ENCODE assay signal across 20 cellular contexts in genomic region chr5:89282038-89282831, GRCh38.
DNase-seq lines count a peak whose midpoint lies in the region; ATAC-seq and TF ChIP-seq lines count a peak whose summit lies in the region.
"Had no signal": no experiment of that assay in that cellular context is flagged by ENCODE, and none has a peak within 500 bp of the region (broad histone marks: within the 10 kb centered on the region; RNA-seq: fewer than 3 reads in every experiment).

No MANE protein-coding gene starts in this region.

- H3K4ac ChIP-seq in mesendoderm (ENCODE audit: low read depth, low read length), result no peak overlapping the region

- TF ChIP-seq CTCF in RWPE2 (IDR thresholded peaks at IDR 0.05; ENCODE audit: poor library complexity, severe bottlenecking), result no peak

- no peak overlapping the region for H2BK120ac ChIP-seq in mesendoderm (ENCODE audit: low read depth, low read length)

- H3K4me3 ChIP-seq in RWPE2 (ENCODE audit: severe bottlenecking), result no peak overlapping the region
- H3K4me3 ChIP-seq in mesendoderm (ENCODE audit: low read length), result no peak overlapping the region
- H3K4me3 ChIP-seq: pancreas had no signal

- no peak overlapping the region for H2AK5ac ChIP-seq in mesendoderm (ENCODE audit: low read length)

- no peaks in the 10 kb centered on the region for H3K79me2 ChIP-seq in mesendoderm (ENCODE audit: control insufficient read depth, insufficient read depth, low read length)

- H3K4me2 ChIP-seq in mesendoderm (ENCODE audit: low read length), result no peak overlapping the region

- POLR2A ChIA-PET in HEK293T (lab: Yijun Ruan, JAX), result no interaction called here

- H3K18ac ChIP-seq in mesendoderm (ENCODE audit: low read length), result no peak overlapping the region

- H3K4me1 ChIP-seq in RWPE2 (ENCODE audit: insufficient read depth, poor library complexity, severe bottlenecking) (peaks cover 47% of the 10 kb centered on the region), mesendoderm (ENCODE audit: control insufficient read depth, low read depth, low read length) (no peaks in the 10 kb centered on the region)
- H3K4me1 ChIP-seq: pancreas had no signal

- peak overlapping the region; percentile 77 for H3K27ac ChIP-seq in RWPE2 (ENCODE audit: poor library complexity, severe bottlenecking)
- H3K27ac ChIP-seq in mesendoderm (ENCODE audit: low read depth, low read length), result no peak overlapping the region
- H3K27ac ChIP-seq: pancreas had no signal

- no peaks in the 10 kb centered on the region for H3K9me3 ChIP-seq in RWPE2 (ENCODE audit: severe bottlenecking)
- H3K9me3 ChIP-seq: pancreas had no signal

- H3K9ac ChIP-seq in mesendoderm (ENCODE audit: low read length), result no peak overlapping the region

- no peak overlapping the region for H4K8ac ChIP-seq in mesendoderm (ENCODE audit: low read depth, low read length)

- no peak overlapping the region for H2BK5ac ChIP-seq in mesendoderm (ENCODE audit: low read length)

- H2BK15ac ChIP-seq in mesendoderm (replicated peaks; ENCODE audit: low read depth), result no peak overlapping the region

- H4K5ac ChIP-seq in mesendoderm (ENCODE audit: low read length), result no peak overlapping the region

- DNase-seq in HEK293T (ENCODE audit: extremely low spot score) (peak; percentile 11), RWPE2 (ENCODE audit: low spot score) (no peak), mesendoderm (peak; percentile 65), posterior cingulate gyrus (no peak), DMS 273 treated with DMSO at 0.1 percent for 48 hours (lab: John Stamatoyannopoulos, UW) (no peak)
- DNase-seq: CD8-positive, alpha-beta T cell; cerebellar nuclear complex; endodermal cell; hippocampal formation; Karpas-422; kidney; NCI-H1105 treated with DMSO at 0.1 percent for 48 hours; NCI-H2171; NCI-H748 treated with DMSO at 0.1 percent for 48 hours; OCI-M1; pancreas had no signal

- WGBS in mesendoderm (ENCODE audit: extremely low coverage, insufficient coverage, low lambda C conversion rate), result no CpG with 5 or more reads among the region's 2 CpGs

- H3K56ac ChIP-seq in mesendoderm (ENCODE audit: low read length), result no peak overlapping the region

- intact Hi-C loops in posterior cingulate gyrus (cut with DNase I), result no loop called here

- no peak overlapping the region for H3K23ac ChIP-seq in mesendoderm (ENCODE audit: low read length)

- ATAC-seq in GM18502 (IDR thresholded peaks at IDR 0.05; ENCODE audit: poor library complexity, unreplicated experiment) (peak; percentile 26), RWPE2 (ENCODE audit: low read depth) (peak; percentile 3), GM18861 (IDR thresholded peaks at IDR 0.05; ENCODE audit: unreplicated experiment) (no peak), GM19452 (IDR thresholded peaks at IDR 0.05; ENCODE audit: unreplicated experiment) (no peak)
- ATAC-seq: CD8-positive, alpha-beta T cell; pancreas; WTC11 had no signal

- H3K79me1 ChIP-seq in mesendoderm (ENCODE audit: low read length), result no peaks in the 10 kb centered on the region

- no peaks in the 10 kb centered on the region for H3K36me3 ChIP-seq in RWPE2 (ENCODE audit: low read depth)
- no peaks in the 10 kb centered on the region for H3K36me3 ChIP-seq in mesendoderm (ENCODE audit: control insufficient read depth, insufficient read depth, low read length)
- H3K36me3 ChIP-seq: pancreas had no signal

- CTCF ChIA-PET in HEK293T (lab: Yijun Ruan, JAX), result interaction anchor here (0.5 to 1.1 kb wide), 2 partner anchors 32 to 554 kb away, joined by 5 read pairs; no protein-coding TSS in a partner anchor

- H3K27me3 ChIP-seq in RWPE2 (ENCODE audit: insufficient read depth, poor library complexity, severe bottlenecking) (no peaks in the 10 kb centered on the region), mesendoderm (ENCODE audit: insufficient read depth, low read length, poor library complexity) (no peaks in the 10 kb centered on the region)
- H3K27me3 ChIP-seq: pancreas had no signal

TF ChIP-seq in HEK293T, 16 proteins besides CTCF, POLR2A, EP300 and RAD21:
- TF ChIP-seq FOXA1 (IDR thresholded peaks at IDR 0.05) (no peak), L3MBTL2 (conservative IDR thresholded peaks at IDR 0.05) (no peak), LEF1 (IDR thresholded peaks at IDR 0.05; ENCODE audit: borderline replicate concordance) (no peak), ARNT (IDR thresholded peaks at IDR 0.05) (no peak), ZNF384 (IDR thresholded peaks at IDR 0.05) (no peak), HDGF (IDR thresholded peaks at IDR 0.05; ENCODE audit: borderline replicate concordance) (no peak), FOXM1 (IDR thresholded peaks at IDR 0.05; ENCODE audit: borderline replicate concordance) (no peak)
TF ChIP-seq in HEK293T: peak in this region for 0.

Comparison
In these comparisons a context has a peak if more than half of its experiments do, and no peak if none do; other contexts are left out.
1. ATAC-seq: peak in GM18502 (single experiment) and RWPE2 (single experiment); none in GM18861 (single experiment) and GM19452 (single experiment).
2. DNase-seq: peak in HEK293T (single experiment) and mesendoderm (single experiment); none in RWPE2 (single experiment), posterior cingulate gyrus (0 of 10) and DMS 273 treated with DMSO at 0.1 percent for 48 hours (single experiment).